ENCODE assay signal across 8 cellular contexts in genomic region chr1:148334339-148335130, GRCh38.
DNase-seq lines count a peak whose midpoint lies in the region; ATAC-seq and TF ChIP-seq lines count a peak whose summit lies in the region.

No MANE protein-coding gene starts in this region.

- H3K4me2 ChIP-seq in PC-9 = peak overlapping the region; percentile 86

- peak overlapping the region; percentile 62 for H3K4me3 ChIP-seq in PC-9

- no peaks in the 10 kb centered on the region for H3K79me2 ChIP-seq in PC-9 (ENCODE audit: low read depth)

- peak overlapping the region; percentile 95 to 100 (median 99) for H3K27ac Mint-ChIP-seq in naive thymus-derived CD8-positive, alpha-beta T cell
- peak overlapping the region; percentile 100 for H3K27ac Mint-ChIP-seq in stimulated activated memory B cell treated with anti-CD40 and anti-IgM and Interleukin-4, amounts not matched to agents 10 μg/mL and 1 μg/mL and 100 μg/mL, for 72 hours

- peak overlapping the region; percentile 92 to 100 (median 98) for H3K4me3 Mint-ChIP-seq in naive thymus-derived CD8-positive, alpha-beta T cell
- H3K4me3 Mint-ChIP-seq in stimulated activated memory B cell treated with anti-CD40 and anti-IgM and Interleukin-4, amounts not matched to agents 10 μg/mL and 1 μg/mL and 100 μg/mL, for 72 hours = peak overlapping the region; percentile 95

- H3K36me3 Mint-ChIP-seq in naive thymus-derived CD8-positive, alpha-beta T cell = peaks cover 0 to 2% (median 0%) of the 10 kb centered on the region in 3 donors
- H3K36me3 Mint-ChIP-seq in stimulated activated memory B cell treated with anti-CD40 and anti-IgM and Interleukin-4, amounts not matched to agents 10 μg/mL and 1 μg/mL and 100 μg/mL, for 72 hours = no peaks in the 10 kb centered on the region

- DNase-seq in COLO668 (lab: John Stamatoyannopoulos, UW; ENCODE audit: unreplicated experiment) (peak; percentile 92), HUDEP-2 (lab: John Stamatoyannopoulos, UW; ENCODE audit: unreplicated experiment in 76 of 76) (peak; percentile 25 to 92 (median 78)), PC-9 (peak; percentile 88 to 97), fibroblast of gingiva (ENCODE audit: low read depth) (peak; percentile 81)
- peak; percentile 87 to 89 for DNase-seq in activated T-cell treated with anti-CD3 and anti-CD28 coated beads, Interleukin-2, amount 50 U/mL, for 48 hours
- DNase-seq in naive thymus-derived CD8-positive, alpha-beta T cell = peak; percentile 48 to 83 (median 70)

- BruUV-seq in PC-9 (replicated peaks; lab: Mats Ljungman, UMichigan) = TSS peak; percentile 100

- H3K9me3 ChIP-seq in PC-9 (ENCODE audit: insufficient read depth, low read depth) = no peaks in the 10 kb centered on the region

- ATAC-seq in GM21381 (IDR thresholded peaks at IDR 0.05; ENCODE audit: unreplicated experiment) = peak; percentile 78
- peak; percentile 77 to 80 for ATAC-seq in naive thymus-derived CD8-positive, alpha-beta T cell
- peak; percentile 90 for ATAC-seq in stimulated activated memory B cell treated with anti-CD40 and anti-IgM and Interleukin-4, amounts not matched to agents 10 μg/mL and 1 μg/mL and 100 μg/mL, for 72 hours

- no peaks in the 10 kb centered on the region for H4K20me1 ChIP-seq in PC-9 (ENCODE audit: insufficient read depth)

- H3K36me3 ChIP-seq in PC-9 (ENCODE audit: low read depth) = no peaks in the 10 kb centered on the region

- peaks cover 31% of the 10 kb centered on the region; the same call in 1 of the 2 replicates for H3F3A ChIP-seq in PC-9 (ENCODE audit: insufficient read depth, low read depth)

- H3K27ac ChIP-seq in PC-9 = peak overlapping the region; percentile 96

- CTCF ChIA-PET in PC-9 (lab: Charles Lee) = interaction anchor here (0.8 kb wide), 1 partner anchor 71 kb away, joined by 5 read pairs; no protein-coding TSS in a partner anchor

- peaks cover 0 to 8% (median 4%) of the 10 kb centered on the region in 5 donors for H3K27me3 Mint-ChIP-seq in naive thymus-derived CD8-positive, alpha-beta T cell
- no peaks in the 10 kb centered on the region for H3K27me3 Mint-ChIP-seq in stimulated activated memory B cell treated with anti-CD40 and anti-IgM and Interleukin-4, amounts not matched to agents 10 μg/mL and 1 μg/mL and 100 μg/mL, for 72 hours

- H3K27me3 ChIP-seq in PC-9 (ENCODE audit: insufficient read depth, low read depth) = no peaks in the 10 kb centered on the region

- POLR2A ChIA-PET in PC-9 (lab: Charles Lee; ENCODE audit: unreplicated experiment) = interaction anchor here (0.5 to 1.1 kb wide), 7 partner anchors 30 to 554 kb away, joined by 3 to 34 read pairs (median 8); no protein-coding TSS in a partner anchor
- POLR2A ChIA-PET in naive thymus-derived CD8-positive, alpha-beta T cell (lab: Charles Lee) = interaction anchor here (0.6 to 2.1 kb wide), 10 partner anchors 9 to 79 kb away, joined by 3 to 13 read pairs (median 6); no protein-coding TSS in a partner anchor

- H3K9me2 ChIP-seq in PC-9 (ENCODE audit: insufficient read depth) = no peaks in the 10 kb centered on the region

- intact Hi-C loops in PC-9 (cut with micrococcal nuclease; ENCODE audit: unreplicated experiment) = loop anchor here (1.0 to 2.0 kb wide), 3 partner anchors 30 to 72 kb away; no protein-coding TSS in a partner anchor

- peaks cover 29 to 40% (median 34%) of the 10 kb centered on the region in 4 donors for H3K4me1 Mint-ChIP-seq in naive thymus-derived CD8-positive, alpha-beta T cell
- H3K4me1 Mint-ChIP-seq in stimulated activated memory B cell treated with anti-CD40 and anti-IgM and Interleukin-4, amounts not matched to agents 10 μg/mL and 1 μg/mL and 100 μg/mL, for 72 hours = peaks cover 25% of the 10 kb centered on the region

- no peak; the same call in 1 of the 2 replicates for TF ChIP-seq CTCF in PC-9 (conservative IDR thresholded peaks at IDR 0.05)

- peak overlapping the region; percentile 93 for H2AFZ ChIP-seq in PC-9

- H3K4me1 ChIP-seq in PC-9 (replicated peaks; ENCODE audit: insufficient read depth) = peaks cover 14% of the 10 kb centered on the region

- no peaks in the 10 kb centered on the region for H3K9me3 Mint-ChIP-seq in naive thymus-derived CD8-positive, alpha-beta T cell
- H3K9me3 Mint-ChIP-seq in stimulated activated memory B cell treated with anti-CD40 and anti-IgM and Interleukin-4, amounts not matched to agents 10 μg/mL and 1 μg/mL and 100 μg/mL, for 72 hours = no peaks in the 10 kb centered on the region

Comparison
In these comparisons a context has a peak if more than half of its experiments do, and no peak if none do; other contexts are left out.
1. Peak in every context shown above with its lines: DNase-seq, ATAC-seq, H3K4me3 ChIP-seq and H3K27ac ChIP-seq.